In genomic region chr18:36835927-36836326, GRCh38 we compare ENCODE assay signal across 23 cellular contexts. TPM values are rescaled to one million over a fixed set of nuclear protein-coding genes. Genes with fewer than 3 reads are reported as not detected.
DNase-seq lines count a peak whose midpoint lies in the region; ATAC-seq, FAIRE-seq and TF ChIP-seq lines count a peak whose summit lies in the region.
"Had no signal": no experiment of that assay in that cellular context is flagged by ENCODE, and none has a peak within 500 bp of the region (broad histone marks: within the 10 kb centered on the region; RNA-seq: fewer than 3 reads in every experiment).

No MANE protein-coding gene starts in this region.

- H3K36me3 ChIP-seq in esophagus muscularis mucosa, result peaks cover 0 to 12% (median 2%) of the 10 kb centered on the region in 4 donors
- H3K36me3 ChIP-seq: BE2C had no signal

- no peak overlapping the region for H3K4me3 ChIP-seq in esophagus muscularis mucosa
- H3K4me3 ChIP-seq: BLaER1 had no signal

- DNase-seq in frontal cortex (ENCODE audit: low spot score in 2 of 2) (no peak), memory B cell (ENCODE audit: low spot score in 2 of 2) (no peak), superior temporal gyrus (ENCODE audit: extremely low spot score) (peak; percentile 55), esophagus muscularis mucosa (ENCODE audit: extremely low spot score) (no peak), ureter (ENCODE audit: low spot score) (no peak)
- no peak for DNase-seq in stimulated activated naive CD4-positive, alpha-beta T cell treated with Interleukin-2 at 50 U/mL for 16 hours (lab: John Stamatoyannopoulos, UW)
- DNase-seq: 8988T; ACHN; BE2C; C1 segment of cervical spinal cord; CD4-positive, alpha-beta memory T cell; CD4-positive, CD25-positive, alpha-beta regulatory T cell; CD8-positive, alpha-beta memory T cell; COR-L47; DMS79 treated with DMSO at 0.1 percent for 48 hours; GF-D8 had no signal

- peaks cover 4% of the 10 kb centered on the region for H3K4me1 Mint-ChIP-seq in memory B cell

- WGBS in esophagus muscularis mucosa, result 63% methylated on average over 1 of the region's 1 CpG

- H3K27ac Mint-ChIP-seq in memory B cell, result peak overlapping the region; percentile 58
- H3K27ac Mint-ChIP-seq: CD14-positive monocyte; CD4-positive, CD25-positive, alpha-beta regulatory T cell had no signal

- no peak overlapping the region for H3K4me3 Mint-ChIP-seq in memory B cell
- H3K4me3 Mint-ChIP-seq: CD14-positive monocyte; CD4-positive, alpha-beta memory T cell; CD4-positive, CD25-positive, alpha-beta regulatory T cell; CD8-positive, alpha-beta memory T cell had no signal

- intact Hi-C loops in esophagus muscularis mucosa (cut with DNase I), result no loop called here

- ATAC-seq in memory B cell (ENCODE audit: low read depth), result no peak
- ATAC-seq in GM19035 (IDR thresholded peaks at IDR 0.05; ENCODE audit: unreplicated experiment), result no peak

- no peaks in the 10 kb centered on the region for H3K9me3 ChIP-seq in esophagus muscularis mucosa
- H3K9me3 ChIP-seq: BE2C had no signal

- peaks cover 0 to 4% (median under 1%) of the 10 kb centered on the region in 4 donors for H3K4me1 ChIP-seq in esophagus muscularis mucosa
- H3K4me1 ChIP-seq: BE2C, BLaER1 had no signal

- no peak for TF ChIP-seq POLR2A in esophagus muscularis mucosa (IDR thresholded peaks at IDR 0.05; ENCODE audit: low read depth)

- H3K36me3 Mint-ChIP-seq in memory B cell, result peaks cover 23% of the 10 kb centered on the region

- H3K9me3 Mint-ChIP-seq in memory B cell, result no peaks in the 10 kb centered on the region

- TF ChIP-seq EP300 in esophagus muscularis mucosa (IDR thresholded peaks at IDR 0.05), result no peak

- no peaks in the 10 kb centered on the region for H3K27me3 Mint-ChIP-seq in memory B cell
- H3K27me3 Mint-ChIP-seq: CD4-positive, alpha-beta memory T cell; CD4-positive, CD25-positive, alpha-beta regulatory T cell; CD8-positive, alpha-beta memory T cell had no signal

- FAIRE-seq in endometrium (lab: Jason Lieb, UNC), result peak; percentile 23
- FAIRE-seq in frontal cortex (lab: Jason Lieb, UNC), result peak; percentile 34
- FAIRE-seq: A204.1, G401.6, GM12891 had no signal

- H3K27me3 ChIP-seq in esophagus muscularis mucosa, result no peaks in the 10 kb centered on the region
- H3K27me3 ChIP-seq: BE2C, BLaER1 had no signal

- no peak overlapping the region for H3K27ac ChIP-seq in esophagus muscularis mucosa (replicated peaks in 1 of 4)
- H3K27ac ChIP-seq: BLaER1 had no signal

- no peak for TF ChIP-seq CTCF in esophagus muscularis mucosa (IDR thresholded peaks at IDR 0.05)

RNA-seq across cellular contexts. Expression of gene KIAA1328, which starts 7.0 kb away (rescaled TPM):
- total RNA-seq in frontal cortex (20.4 TPM), esophagus muscularis mucosa (10 to 100 TPM; 12.3 to 16.6 (median 13.1) TPM), ureter (19.0 TPM)

RNA-seq across cellular contexts. Expression of gene TPGS2, which starts 7.1 kb away (rescaled TPM):
- 93.8 TPM for total RNA-seq in frontal cortex
- 100 to 1,000 TPM in 2 of 4 donors, 10 to 100 TPM in 2; 74.3 to 117 (median 91.5) TPM for total RNA-seq in esophagus muscularis mucosa
- 76.3 TPM for total RNA-seq in ureter
